Comparison of ENCODE assay signal across 7 cellular contexts in genomic region chr1:11967028-11967547, GRCh38. TPM values are rescaled to one million over a fixed set of nuclear protein-coding genes. Genes with fewer than 3 reads are reported as not detected.
DNase-seq lines count a peak whose midpoint lies in the region; ATAC-seq and TF ChIP-seq lines count a peak whose summit lies in the region.

No MANE protein-coding gene starts in this region.

- no peak overlapping the region for H2AFZ ChIP-seq in parathyroid adenoma

- no peak overlapping the region for H3K27ac ChIP-seq in parathyroid adenoma

- H3K27me3 Mint-ChIP-seq in stimulated activated naive CD8-positive, alpha-beta T cell treated with anti-CD3 and anti-CD28 coated beads, Interleukin-15, amount 100 ng/mL, for 72 hours: no peaks in the 10 kb centered on the region

- no peaks in the 10 kb centered on the region for H3K9me3 ChIP-seq in parathyroid adenoma (ENCODE audit: control insufficient read depth, low read length)

- DNase-seq in GM10248 (ENCODE audit: extremely low spot score) (peak; percentile 75), NB4 (ENCODE audit: low read depth) (peak; percentile 49), SHP77 treated with DMSO at 0.1 percent for 48 hours (lab: John Stamatoyannopoulos, UW) (peak; percentile 65), fibroblast of the aortic adventitia (ENCODE audit: low read depth) (peak; percentile 31)
- DNase-seq in stimulated activated naive CD8-positive, alpha-beta T cell treated with anti-CD3 and anti-CD28 coated beads, Interleukin-15, amount 100 ng/mL, for 72 hours: no peak

- H3K4me1 ChIP-seq in parathyroid adenoma: no peaks in the 10 kb centered on the region

- no peaks in the 10 kb centered on the region for H3K27me3 ChIP-seq in parathyroid adenoma (ENCODE audit: control insufficient read depth, insufficient read depth, low read length)

- POLR2A ChIA-PET in GM10248 (lab: Yijun Ruan, JAX): interaction anchor here (0.5 to 3.7 kb wide), 3 partner anchors 33 to 198 kb away, joined by 3 to 33 read pairs (median 4); partner anchors contain the start of gene PLOD1

- no peak overlapping the region for H3K4me3 Mint-ChIP-seq in stimulated activated naive CD8-positive, alpha-beta T cell treated with anti-CD3 and anti-CD28 coated beads, Interleukin-15, amount 100 ng/mL, for 72 hours

- H3K79me2 ChIP-seq in parathyroid adenoma: no peaks in the 10 kb centered on the region

- ATAC-seq in stimulated activated naive CD8-positive, alpha-beta T cell treated with anti-CD3 and anti-CD28 coated beads, Interleukin-15, amount 100 ng/mL, for 72 hours: no peak
- ATAC-seq in HG03039 (IDR thresholded peaks at IDR 0.05; ENCODE audit: unreplicated experiment): no peak

- H3K36me3 ChIP-seq in parathyroid adenoma (ENCODE audit: control insufficient read depth, insufficient read depth, low read length): no peaks in the 10 kb centered on the region

- H3K9me3 Mint-ChIP-seq in stimulated activated naive CD8-positive, alpha-beta T cell treated with anti-CD3 and anti-CD28 coated beads, Interleukin-15, amount 100 ng/mL, for 72 hours: no peaks in the 10 kb centered on the region

- TF ChIP-seq CTCF in GM10248 (IDR thresholded peaks at IDR 0.05; ENCODE audit: control extremely low read depth, extremely low read depth, low read depth, missing control alignments): peak; percentile 75
- TF ChIP-seq CTCF in NB4 (IDR thresholded peaks at IDR 0.05; ENCODE audit: low read depth, low read length): peak; percentile 33
- TF ChIP-seq CTCF in fibroblast of the aortic adventitia (IDR thresholded peaks at IDR 0.05; ENCODE audit: insufficient read depth, low read length): peak; percentile 40
- TF ChIP-seq CTCF in parathyroid adenoma (IDR thresholded peaks at IDR 0.05): peak; percentile 60

- H3K4me3 ChIP-seq in NB4 (ENCODE audit: low read depth, low read length): no peak overlapping the region
- no peak overlapping the region for H3K4me3 ChIP-seq in fibroblast of the aortic adventitia (ENCODE audit: low read depth, low read length)
- H3K4me3 ChIP-seq in parathyroid adenoma (ENCODE audit: low read depth, low read length): no peak overlapping the region

- no peak overlapping the region for H3K9ac ChIP-seq in parathyroid adenoma

- TF ChIP-seq POLR2A in NB4 (IDR thresholded peaks at IDR 0.05; ENCODE audit: extremely low read depth, insufficient read length): no peak

- no peaks in the 10 kb centered on the region for H3K4me1 Mint-ChIP-seq in stimulated activated naive CD8-positive, alpha-beta T cell treated with anti-CD3 and anti-CD28 coated beads, Interleukin-15, amount 100 ng/mL, for 72 hours

- no peak overlapping the region for H3K4me2 ChIP-seq in parathyroid adenoma (ENCODE audit: low read length)

- CTCF ChIA-PET in GM10248 (lab: Yijun Ruan, JAX): interaction anchor here (0.6 to 2.3 kb wide), 33 partner anchors 9 to 244 kb away, joined by 3 to 14 read pairs (median 4); partner anchors contain the start of gene PLOD1

- H3K27ac Mint-ChIP-seq in stimulated activated naive CD8-positive, alpha-beta T cell treated with anti-CD3 and anti-CD28 coated beads, Interleukin-15, amount 100 ng/mL, for 72 hours: no peak overlapping the region

RNA-seq across cellular contexts. Expression of gene MFN2, which starts 13.2 kb away (rescaled TPM):
- 41.9 and 59.7 TPM in 2 replicates for total RNA-seq in fibroblast of the aortic adventitia (ENCODE audit: low replicate concordance)

RNA-seq across cellular contexts. Expression of gene PLOD1, which starts 32.6 kb away (rescaled TPM):
- total RNA-seq in fibroblast of the aortic adventitia (ENCODE audit: low replicate concordance): 116 and 123 TPM in 2 replicates

RNA-seq across cellular contexts. Expression of gene KIAA2013, which starts 40.9 kb away (rescaled TPM):
- total RNA-seq in fibroblast of the aortic adventitia (ENCODE audit: low replicate concordance): 37.8 and 86.9 TPM in 2 replicates

RNA-seq across cellular contexts. Expression of gene MIIP, which starts 52.2 kb away (rescaled TPM):
- 22.0 and 31.4 TPM in 2 replicates for total RNA-seq in fibroblast of the aortic adventitia (ENCODE audit: low replicate concordance)

Comparison
In these comparisons a context has a peak if more than half of its experiments do, and no peak if none do; other contexts are left out.
1. DNase-seq: peak in GM10248 (single experiment), NB4 (single experiment), SHP77 treated with DMSO at 0.1 percent for 48 hours (single experiment) and fibroblast of the aortic adventitia (single experiment); none in stimulated activated naive CD8-positive, alpha-beta T cell treated with anti-CD3 and anti-CD28 coated beads, Interleukin-15, amount 100 ng/mL, for 72 hours (0 of 2).
2. Peak in every context shown above with its lines, with median percentiles within 50 percentile points of each other: CTCF ChIP-seq.